Comparison of ENCODE assay signal across 1 cellular context in the genomic region with DNA sequence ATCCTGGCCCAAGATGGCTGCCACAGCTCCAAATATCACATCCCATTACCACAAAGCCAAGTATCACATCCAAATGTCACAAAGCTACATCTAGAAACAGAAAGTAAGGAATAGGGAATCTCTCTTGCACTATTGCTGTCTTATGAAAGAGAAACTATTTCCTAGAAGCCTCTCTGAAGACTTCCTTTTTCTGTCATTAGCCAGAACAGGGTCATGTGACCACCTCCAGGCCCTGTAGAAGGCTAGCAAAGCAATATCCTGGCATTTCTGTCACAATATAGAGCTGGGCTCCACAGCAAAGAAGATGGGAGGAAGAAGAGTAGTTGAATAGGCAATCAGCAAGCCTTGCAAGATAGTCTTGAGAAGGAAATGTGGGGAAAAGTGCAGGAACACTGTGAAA.
A peak's percentile ranks its signal among the peaks of the same experiment; 100 is the strongest.
TF ChIP-seq lines count a peak whose summit lies in the region.

No MANE protein-coding gene starts in this region.

TF ChIP-seq in K562, 482 proteins besides CTCF, POLR2A, EP300 and RAD21 (continued from another document):
- TF ChIP-seq, protein P1, sequence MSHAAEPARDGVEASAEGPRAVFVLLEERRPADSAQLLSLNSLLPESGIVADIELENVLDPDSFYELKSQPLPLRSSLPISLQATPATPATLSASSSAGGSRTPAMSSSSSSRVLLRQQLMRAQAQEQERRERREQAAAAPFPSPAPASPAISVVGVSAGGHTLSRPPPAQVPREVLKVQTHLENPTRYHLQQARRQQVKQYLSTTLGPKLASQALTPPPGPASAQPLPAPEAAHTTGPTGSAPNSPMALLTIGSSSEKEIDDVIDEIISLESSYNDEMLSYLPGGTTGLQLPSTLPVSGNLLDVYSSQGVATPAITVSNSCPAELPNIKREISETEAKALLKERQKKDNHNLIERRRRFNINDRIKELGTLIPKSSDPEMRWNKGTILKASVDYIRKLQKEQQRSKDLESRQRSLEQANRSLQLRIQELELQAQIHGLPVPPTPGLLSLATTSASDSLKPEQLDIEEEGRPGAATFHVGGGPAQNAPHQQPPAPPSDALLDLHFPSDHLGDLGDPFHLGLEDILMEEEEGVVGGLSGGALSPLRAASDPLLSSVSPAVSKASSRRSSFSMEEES (CRISPR knock-in tag; IDR thresholded peaks at IDR 0.05) = peak; percentile 88
- TF ChIP-seq, protein P2, sequence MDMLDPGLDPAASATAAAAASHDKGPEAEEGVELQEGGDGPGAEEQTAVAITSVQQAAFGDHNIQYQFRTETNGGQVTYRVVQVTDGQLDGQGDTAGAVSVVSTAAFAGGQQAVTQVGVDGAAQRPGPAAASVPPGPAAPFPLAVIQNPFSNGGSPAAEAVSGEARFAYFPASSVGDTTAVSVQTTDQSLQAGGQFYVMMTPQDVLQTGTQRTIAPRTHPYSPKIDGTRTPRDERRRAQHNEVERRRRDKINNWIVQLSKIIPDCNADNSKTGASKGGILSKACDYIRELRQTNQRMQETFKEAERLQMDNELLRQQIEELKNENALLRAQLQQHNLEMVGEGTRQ (CRISPR knock-in tag; IDR thresholded peaks at IDR 0.05) = peak; percentile 43; the same call in 1 of the 2 replicates
- no peak for TF ChIP-seq MYBL2 (IDR thresholded peaks at IDR 0.05; ENCODE audit: low read depth)
- no peak for TF ChIP-seq MYBL2 (CRISPR knock-in tag; IDR thresholded peaks at IDR 0.05; ENCODE audit: borderline replicate concordance)
